In the genomic region with DNA sequence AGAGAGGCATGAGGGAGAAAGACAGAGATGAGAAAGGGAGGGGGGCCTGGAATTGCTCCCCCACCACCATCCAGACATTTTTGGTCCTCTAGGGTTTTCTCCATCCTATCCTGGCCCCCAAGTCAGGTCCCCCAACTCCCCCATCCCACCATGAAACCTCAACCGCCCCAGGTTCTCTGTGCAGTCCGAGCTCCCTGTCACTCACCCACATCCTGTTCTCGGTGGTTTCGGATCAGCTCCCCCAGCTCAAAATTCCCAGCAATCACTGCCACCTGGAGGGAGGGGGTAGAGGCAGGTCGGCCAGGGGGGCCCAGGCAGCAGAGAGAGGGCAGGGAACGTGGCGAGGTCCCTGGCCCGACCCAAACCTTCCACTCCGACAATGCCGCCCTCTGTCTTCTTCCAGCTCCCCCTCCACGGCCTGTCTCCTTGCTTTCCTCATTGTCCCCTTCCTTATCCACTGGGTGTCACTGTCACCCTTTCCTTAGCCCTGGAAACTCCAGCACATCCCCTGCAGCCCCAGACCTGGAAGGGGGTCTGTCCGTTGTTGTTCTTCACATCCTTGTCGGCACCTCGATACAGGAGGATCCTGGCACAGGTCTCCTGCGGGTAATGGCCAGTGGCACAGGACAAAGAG, we compare ENCODE assay signal across 13 cellular contexts. TPM values are rescaled to one million over a fixed set of nuclear protein-coding genes. Genes with fewer than 3 reads are reported as not detected.
DNase-seq lines count a peak whose midpoint lies in the region; TF ChIP-seq lines count a peak whose summit lies in the region.
"Had no signal": no experiment of that assay in that cellular context is flagged by ENCODE, and none has a peak within 500 bp of the region (broad histone marks: within the 10 kb centered on the region; RNA-seq: fewer than 3 reads in every experiment).

No MANE protein-coding gene starts in this region.

- H2BK120ac ChIP-seq in mesendoderm (ENCODE audit: low read depth, low read length) = no peak overlapping the region

- H3K79me2 ChIP-seq in mesendoderm (ENCODE audit: control insufficient read depth, insufficient read depth, low read length) = no peaks in the 10 kb centered on the region

- H3K36me3 ChIP-seq in mesendoderm (ENCODE audit: control insufficient read depth, insufficient read depth, low read length) (no peaks in the 10 kb centered on the region), prostate gland (no peaks in the 10 kb centered on the region), ovary (no peaks in the 10 kb centered on the region)
- H3K36me3 ChIP-seq: uterus had no signal

- no peak overlapping the region for H3K23ac ChIP-seq in mesendoderm (ENCODE audit: low read length)

- peak overlapping the region; percentile 49 for H3K56ac ChIP-seq in mesendoderm (ENCODE audit: low read length)

- H3K4me1 ChIP-seq in mesendoderm (ENCODE audit: control insufficient read depth, low read depth, low read length) (no peaks in the 10 kb centered on the region), prostate gland (replicated peaks) (no peaks in the 10 kb centered on the region), ovary (ENCODE audit: insufficient read depth) (no peaks in the 10 kb centered on the region)
- H3K4me1 ChIP-seq: uterus had no signal

- no peak overlapping the region for H4K5ac ChIP-seq in mesendoderm (ENCODE audit: low read length)

- H2BK5ac ChIP-seq in mesendoderm (ENCODE audit: low read length) = no peak overlapping the region

- H3K9me3 ChIP-seq in prostate gland = no peaks in the 10 kb centered on the region
- H3K9me3 ChIP-seq in ovary = no peaks in the 10 kb centered on the region
- H3K9me3 ChIP-seq: uterus had no signal

- intact Hi-C loops in prostate gland (cut with DNase I) (no loop called here), ovary (cut with DNase I) (no loop called here)

- no peak overlapping the region for H3K4me2 ChIP-seq in mesendoderm (ENCODE audit: low read length)

- no peaks in the 10 kb centered on the region for H3K79me1 ChIP-seq in mesendoderm (ENCODE audit: low read length)

- H3K27ac ChIP-seq in VCaP (no peak overlapping the region), mesendoderm (ENCODE audit: low read depth, low read length) (no peak overlapping the region), prostate gland (no peak overlapping the region), ovary (no peak overlapping the region)
- H3K27ac ChIP-seq: uterus had no signal

- TF ChIP-seq POLR2A in prostate gland (IDR thresholded peaks at IDR 0.05) = no peak
- no peak for TF ChIP-seq POLR2A in ovary (IDR thresholded peaks at IDR 0.05)

- no peak overlapping the region for H3K9ac ChIP-seq in mesendoderm (ENCODE audit: low read length)

- no peak overlapping the region for H2AK5ac ChIP-seq in mesendoderm (ENCODE audit: low read length)

- DNase-seq in Daoy (ENCODE audit: low read depth) (peak; percentile 59), Kasumi-1 (lab: John Stamatoyannopoulos, UW) (peak; percentile 65 to 69), mesendoderm (peak; percentile 71), prostate gland (ENCODE audit: low spot score) (no peak), NCI-H226 (no peak), ovary (no peak)
- DNase-seq: NCI-H345, right cardiac atrium, uterus had no signal

- WGBS in mesendoderm (ENCODE audit: extremely low coverage, insufficient coverage, low lambda C conversion rate) = no CpG with 5 or more reads among the region's 15 CpGs
- 28% methylated on average over 15 of the region's 15 CpGs for WGBS in prostate gland
- WGBS in ovary, 3 donors = 54 to 62% (median 55%) methylated on average over 15 of the region's 15 CpGs

- H3K27me3 ChIP-seq in mesendoderm (ENCODE audit: insufficient read depth, low read length, poor library complexity) = no peaks in the 10 kb centered on the region
- peaks cover 9% of the 10 kb centered on the region for H3K27me3 ChIP-seq in prostate gland (replicated peaks; ENCODE audit: insufficient read depth)
- no peaks in the 10 kb centered on the region for H3K27me3 ChIP-seq in ovary
- H3K27me3 ChIP-seq: uterus had no signal

- no peak overlapping the region for H3K18ac ChIP-seq in mesendoderm (ENCODE audit: low read length)

- no peak for TF ChIP-seq EP300 in ovary (IDR thresholded peaks at IDR 0.05)

- H3K4ac ChIP-seq in mesendoderm (ENCODE audit: low read depth, low read length) = no peak overlapping the region

- no peak overlapping the region for H2BK15ac ChIP-seq in mesendoderm (replicated peaks; ENCODE audit: low read depth)

- no peak overlapping the region for H4K8ac ChIP-seq in mesendoderm (ENCODE audit: low read depth, low read length)

- TF ChIP-seq CTCF in VCaP (conservative IDR thresholded peaks at IDR 0.05) (peak; percentile 80), prostate gland (IDR thresholded peaks at IDR 0.05) (peak in 1 of 4 experiments; percentile 25), ovary (IDR thresholded peaks at IDR 0.05) (no peak)

- H3K4me3 ChIP-seq in mesendoderm (ENCODE audit: low read length) (no peak overlapping the region), prostate gland (no peak overlapping the region), ovary (no peak overlapping the region)
- H3K4me3 ChIP-seq: lung, uterus had no signal

RNA-seq across cellular contexts. Expression of a gene that starts 15.6 kb away (rescaled TPM):
- 0.17 and 2.4 TPM in 2 replicates for total RNA-seq in Daoy (2014; rRNA removed; shearing (Covaris generic))
- 0.22 TPM for polyA plus RNA-seq in mesendoderm (2013, experiment 1 of 2)
- polyA plus RNA-seq in mesendoderm (2013, experiment 2 of 2) = 0.11 TPM
- total RNA-seq in prostate gland = 1 to 10 TPM in 1 of 2 donors, under 1 TPM in 1; 0.91 to 2.3 TPM
- total RNA-seq in ovary = 10 to 100 TPM in 1 of 7 donors, 1 to 10 TPM in 5, under 1 TPM in 1; 0.72 to 11.1 (median 4.0) TPM
- polyA plus RNA-seq in ovary = 1 to 10 TPM in 1 of 2 donors, under 1 TPM in 1; 0.20 to 1.1 TPM
- total RNA-seq: astrocyte had no signal

RNA-seq across cellular contexts. Expression of a gene that starts 19.1 kb away (rescaled TPM):
- 47.6 and 56.9 TPM in 2 replicates for total RNA-seq in Daoy (2014; rRNA removed; shearing (Covaris generic))
- 2.5 TPM for polyA plus RNA-seq in mesendoderm (2013, experiment 1 of 2)
- polyA plus RNA-seq in mesendoderm (2013, experiment 2 of 2) = 2.7 TPM
- total RNA-seq in prostate gland = 10 to 100 TPM; 13.8 to 26.2 TPM
- total RNA-seq in ovary = 100 to 1,000 TPM in 1 of 7 donors, 10 to 100 TPM in 6; 17.3 to 120 (median 33.8) TPM
- polyA plus RNA-seq in ovary = 10 to 100 TPM in 1 of 2 donors, 1 to 10 TPM in 1; 3.8 to 27.9 TPM
- total RNA-seq: astrocyte had no signal

RNA-seq across cellular contexts. Expression of a gene that starts 54.8 kb away (rescaled TPM):
- total RNA-seq in Daoy (2014; rRNA removed; shearing (Covaris generic)) = 9.2 TPM in 1 of 2 replicates, not detected in the other
- polyA plus RNA-seq in mesendoderm (2013, experiment 1 of 2) = 3.6 TPM
- 3.6 TPM for polyA plus RNA-seq in mesendoderm (2013, experiment 2 of 2)
- 10 to 100 TPM in 1 of 2 donors, 1 to 10 TPM in 1; 4.3 to 33.2 TPM for total RNA-seq in prostate gland
- total RNA-seq in ovary = 10 to 100 TPM in 1 of 7 donors, 1 to 10 TPM in 3, not detected in 3; 1.1 to 12.6 (median 2.1) TPM
- not detected for polyA plus RNA-seq in ovary
- total RNA-seq: astrocyte, fibroblast of lung, uterus had no signal
- polyA plus RNA-seq: fibroblast of lung had no signal

Comparison
In these comparisons a context has a peak if more than half of its experiments do, and no peak if none do; other contexts are left out.
1. DNase-seq: peak in Daoy (single experiment), Kasumi-1 (2 of 2) and mesendoderm (single experiment); none in prostate gland (single experiment), NCI-H226 (single experiment) and ovary (0 of 5).